Comparison of ENCODE assay signal across 21 cellular contexts in genomic region chr2:207291287-207292249, GRCh38.
DNase-seq lines count a peak whose midpoint lies in the region; ATAC-seq and TF ChIP-seq lines count a peak whose summit lies in the region.
"Had no signal": no experiment of that assay in that cellular context is flagged by ENCODE, and none has a peak within 500 bp of the region (broad histone marks: within the 10 kb centered on the region; RNA-seq: fewer than 3 reads in every experiment).

No MANE protein-coding gene starts in this region.

- peak overlapping the region; percentile 37 for H3K27ac Mint-ChIP-seq in activated CD8-positive, alpha-beta T cell treated with anti-CD3 and anti-CD28 coated beads for 36 hours
- no peak overlapping the region for H3K27ac Mint-ChIP-seq in activated CD8-positive, alpha-beta T cell treated with anti-CD3 and anti-CD28 coated beads, Interleukin-2, amount 10 ng/mL, durations not matched to agents 7 days and 5 days
- H3K27ac Mint-ChIP-seq in activated T-helper 2 cell treated with anti-CD3 and anti-CD28 coated beads, Interferon-gamma antibody, Interleukin-2, Interleukin-4, amounts not matched to agents 10 μg/mL and 5 μg/mL and 100 μg/mL, durations not matched to agents 14 hours and 24 hours and 36 hours, result peak overlapping the region; percentile 68
- H3K27ac Mint-ChIP-seq: activated CD8-positive, alpha-beta memory T cell treated with anti-CD3 and anti-CD28 coated beads, Interleukin-2, amount 10 ng/mL, durations not matched to agents 7 days and 5 days; activated naive CD8-positive, alpha-beta T cell; IgD-negative memory B cell; mesothelial cell of epicardium had no signal

- H3K27ac ChIP-seq in testis, result no peak overlapping the region
- H3K27ac ChIP-seq: brain microvascular endothelial cell, C4-2B had no signal

- H3K9me3 ChIP-seq in testis, result no peaks in the 10 kb centered on the region

- H3K9me3 Mint-ChIP-seq in activated CD8-positive, alpha-beta T cell treated with anti-CD3 and anti-CD28 coated beads for 36 hours, result no peaks in the 10 kb centered on the region
- H3K9me3 Mint-ChIP-seq in activated CD8-positive, alpha-beta T cell treated with anti-CD3 and anti-CD28 coated beads, Interleukin-2, amount 10 ng/mL, durations not matched to agents 7 days and 5 days (ENCODE audit: insufficient read depth), result no peaks in the 10 kb centered on the region
- H3K9me3 Mint-ChIP-seq in activated T-helper 2 cell treated with anti-CD3 and anti-CD28 coated beads, Interferon-gamma antibody, Interleukin-2, Interleukin-4, amounts not matched to agents 10 μg/mL and 5 μg/mL and 100 μg/mL, durations not matched to agents 14 hours and 24 hours and 36 hours, result peaks cover 9% of the 10 kb centered on the region

- no peak overlapping the region for H3K4me3 Mint-ChIP-seq in activated CD8-positive, alpha-beta T cell treated with anti-CD3 and anti-CD28 coated beads for 36 hours
- H3K4me3 Mint-ChIP-seq in activated CD8-positive, alpha-beta T cell treated with anti-CD3 and anti-CD28 coated beads, Interleukin-2, amount 10 ng/mL, durations not matched to agents 7 days and 5 days, result no peak overlapping the region
- H3K4me3 Mint-ChIP-seq in activated T-helper 2 cell treated with anti-CD3 and anti-CD28 coated beads, Interferon-gamma antibody, Interleukin-2, Interleukin-4, amounts not matched to agents 10 μg/mL and 5 μg/mL and 100 μg/mL, durations not matched to agents 14 hours and 24 hours and 36 hours (ENCODE audit: low read depth), result no peak overlapping the region
- H3K4me3 Mint-ChIP-seq: activated CD8-positive, alpha-beta memory T cell treated with anti-CD3 and anti-CD28 coated beads, Interleukin-2, amount 10 ng/mL, durations not matched to agents 7 days and 5 days; activated naive CD8-positive, alpha-beta T cell; IgD-negative memory B cell; mesothelial cell of epicardium had no signal

- no peak for ATAC-seq in activated CD8-positive, alpha-beta T cell treated with anti-CD3 and anti-CD28 coated beads for 36 hours
- no peak for ATAC-seq in activated CD8-positive, alpha-beta T cell treated with anti-CD3 and anti-CD28 coated beads, Interleukin-2, amount 10 ng/mL, durations not matched to agents 7 days and 5 days
- ATAC-seq in GM21360 (IDR thresholded peaks at IDR 0.05; ENCODE audit: unreplicated experiment) (peak; percentile 44), HG02884 (IDR thresholded peaks at IDR 0.05; ENCODE audit: unreplicated experiment) (peak; percentile 66)
- ATAC-seq: activated CD8-positive, alpha-beta memory T cell treated with anti-CD3 and anti-CD28 coated beads, Interleukin-2, amount 10 ng/mL, durations not matched to agents 7 days and 5 days had no signal

- no peak overlapping the region for H3K4me3 ChIP-seq in testis

- no peaks in the 10 kb centered on the region for H3K36me3 Mint-ChIP-seq in activated CD8-positive, alpha-beta T cell treated with anti-CD3 and anti-CD28 coated beads for 36 hours (ENCODE audit: low read depth)
- H3K36me3 Mint-ChIP-seq in activated CD8-positive, alpha-beta T cell treated with anti-CD3 and anti-CD28 coated beads, Interleukin-2, amount 10 ng/mL, durations not matched to agents 7 days and 5 days (ENCODE audit: low read depth), result no peaks in the 10 kb centered on the region
- H3K36me3 Mint-ChIP-seq in activated T-helper 2 cell treated with anti-CD3 and anti-CD28 coated beads, Interferon-gamma antibody, Interleukin-2, Interleukin-4, amounts not matched to agents 10 μg/mL and 5 μg/mL and 100 μg/mL, durations not matched to agents 14 hours and 24 hours and 36 hours (ENCODE audit: low read depth), result peaks cover 7% of the 10 kb centered on the region
- H3K36me3 Mint-ChIP-seq: activated naive CD8-positive, alpha-beta T cell; IgD-negative memory B cell; mesothelial cell of epicardium had no signal

- CTCF ChIA-PET in activated CD8-positive, alpha-beta T cell treated with anti-CD3 and anti-CD28 coated beads for 36 hours (lab: Charles Lee), result no interaction called here
- CTCF ChIA-PET in activated CD8-positive, alpha-beta T cell treated with anti-CD3 and anti-CD28 coated beads, Interleukin-2, amount 10 ng/mL, durations not matched to agents 7 days and 5 days (lab: Charles Lee), result no interaction called here

- no peaks in the 10 kb centered on the region for H3K36me3 ChIP-seq in testis (ENCODE audit: low read depth, missing control alignments)
- H3K36me3 ChIP-seq: brain microvascular endothelial cell had no signal

- TF ChIP-seq CTCF in activated CD8-positive, alpha-beta T cell treated with anti-CD3 and anti-CD28 coated beads for 36 hours (IDR thresholded peaks at IDR 0.05), result no peak
- TF ChIP-seq CTCF in testis (IDR thresholded peaks at IDR 0.05), result no peak

- intact Hi-C loops in activated CD8-positive, alpha-beta T cell treated with anti-CD3 and anti-CD28 coated beads for 36 hours (cut with micrococcal nuclease), result no loop called here
- intact Hi-C loops in activated T-helper 2 cell treated with anti-CD3 and anti-CD28 coated beads, Interferon-gamma antibody, Interleukin-2, Interleukin-4, amounts not matched to agents 10 μg/mL and 5 μg/mL and 100 μg/mL, durations not matched to agents 14 hours and 24 hours and 36 hours (cut with micrococcal nuclease), result loop anchor here (1.0 kb wide), 1 partner anchor 20 kb away; no protein-coding TSS in a partner anchor
- intact Hi-C loops in cardiac septum (cut with DNase I) (no loop called here), testis (cut with DNase I; ENCODE audit: low total_unique reads) (no loop called here)

- DNase-seq in activated CD8-positive, alpha-beta T cell treated with anti-CD3 and anti-CD28 coated beads for 36 hours, result no peak
- DNase-seq in activated CD8-positive, alpha-beta T cell treated with anti-CD3 and anti-CD28 coated beads, Interleukin-2, amount 10 ng/mL, durations not matched to agents 7 days and 5 days, result no peak
- no peak for DNase-seq in activated T-helper 2 cell treated with anti-CD3 and anti-CD28 coated beads, Interferon-gamma antibody, Interleukin-2, Interleukin-4, amounts not matched to agents 10 μg/mL and 5 μg/mL and 100 μg/mL, durations not matched to agents 14 hours and 24 hours and 36 hours (ENCODE audit: low spot score)
- DNase-seq in cardiac septum (ENCODE audit: low spot score), result no peak
- DNase-seq in central memory CD4-positive, alpha-beta T cell, result no peak
- no peak for DNase-seq in testis
- DNase-seq: activated CD8-positive, alpha-beta memory T cell treated with anti-CD3 and anti-CD28 coated beads, Interleukin-2, amount 10 ng/mL, durations not matched to agents 7 days and 5 days; brain microvascular endothelial cell; dermis blood vessel endothelial cell; GF-D8; MM.1S; NCI-H1930; NCI-H510A; retina; stimulated activated naive CD4-positive, alpha-beta T cell had no signal

- POLR2A ChIA-PET in activated CD8-positive, alpha-beta T cell treated with anti-CD3 and anti-CD28 coated beads for 36 hours (lab: Charles Lee), result no interaction called here
- POLR2A ChIA-PET in activated CD8-positive, alpha-beta T cell treated with anti-CD3 and anti-CD28 coated beads, Interleukin-2, amount 10 ng/mL, durations not matched to agents 7 days and 5 days (lab: Charles Lee), result no interaction called here

- H3K27me3 ChIP-seq in testis, result no peaks in the 10 kb centered on the region
- H3K27me3 ChIP-seq: brain microvascular endothelial cell had no signal

- no peak for TF ChIP-seq POLR2A in testis (IDR thresholded peaks at IDR 0.05)

- peaks cover 5% of the 10 kb centered on the region for H3K4me1 Mint-ChIP-seq in activated CD8-positive, alpha-beta T cell treated with anti-CD3 and anti-CD28 coated beads for 36 hours (ENCODE audit: low read depth)
- no peaks in the 10 kb centered on the region for H3K4me1 Mint-ChIP-seq in activated CD8-positive, alpha-beta T cell treated with anti-CD3 and anti-CD28 coated beads, Interleukin-2, amount 10 ng/mL, durations not matched to agents 7 days and 5 days (ENCODE audit: low read depth)
- peaks cover 50% of the 10 kb centered on the region for H3K4me1 Mint-ChIP-seq in activated T-helper 2 cell treated with anti-CD3 and anti-CD28 coated beads, Interferon-gamma antibody, Interleukin-2, Interleukin-4, amounts not matched to agents 10 μg/mL and 5 μg/mL and 100 μg/mL, durations not matched to agents 14 hours and 24 hours and 36 hours (ENCODE audit: low read depth)

- WGBS in testis, 2 donors, result 92 to 95% methylated on average over 8 of the region's 8 CpGs

- no peaks in the 10 kb centered on the region for H3K4me1 ChIP-seq in testis

- H3K27me3 Mint-ChIP-seq in activated CD8-positive, alpha-beta T cell treated with anti-CD3 and anti-CD28 coated beads for 36 hours, result no peaks in the 10 kb centered on the region
- H3K27me3 Mint-ChIP-seq in activated CD8-positive, alpha-beta T cell treated with anti-CD3 and anti-CD28 coated beads, Interleukin-2, amount 10 ng/mL, durations not matched to agents 7 days and 5 days (ENCODE audit: low read depth), result peaks cover 6% of the 10 kb centered on the region
- H3K27me3 Mint-ChIP-seq in activated T-helper 2 cell treated with anti-CD3 and anti-CD28 coated beads, Interferon-gamma antibody, Interleukin-2, Interleukin-4, amounts not matched to agents 10 μg/mL and 5 μg/mL and 100 μg/mL, durations not matched to agents 14 hours and 24 hours and 36 hours (ENCODE audit: low read depth), result no peaks in the 10 kb centered on the region
- H3K27me3 Mint-ChIP-seq: activated CD8-positive, alpha-beta memory T cell treated with anti-CD3 and anti-CD28 coated beads, Interleukin-2, amount 10 ng/mL, durations not matched to agents 7 days and 5 days; activated naive CD8-positive, alpha-beta T cell had no signal

Comparison
In these comparisons a context has a peak if more than half of its experiments do, and no peak if none do; other contexts are left out.
1. ATAC-seq: peak in GM21360 (single experiment) and HG02884 (single experiment); none in activated CD8-positive, alpha-beta T cell treated with anti-CD3 and anti-CD28 coated beads for 36 hours (single experiment) and activated CD8-positive, alpha-beta T cell treated with anti-CD3 and anti-CD28 coated beads, Interleukin-2, amount 10 ng/mL, durations not matched to agents 7 days and 5 days (single experiment).